In genomic region chr20:58851221-58851968, GRCh38 we compare ENCODE assay signal across 9 cellular contexts. TPM values are rescaled to one million over a fixed set of nuclear protein-coding genes. Genes with fewer than 3 reads are reported as not detected.
DNase-seq lines count a peak whose midpoint lies in the region; TF ChIP-seq lines count a peak whose summit lies in the region.
"Had no signal": no experiment of that assay in that cellular context is flagged by ENCODE, and none has a peak within 500 bp of the region (broad histone marks: within the 10 kb centered on the region; RNA-seq: fewer than 3 reads in every experiment).

No MANE protein-coding gene starts in this region.

- H3K4me1 Mint-ChIP-seq in progenitor cell of endocrine pancreas (ENCODE audit: low read depth), result peaks cover 22% of the 10 kb centered on the region

- no peaks in the 10 kb centered on the region for H3F3A ChIP-seq in OCI-LY1 (ENCODE audit: insufficient read depth, low read length)

- no peaks in the 10 kb centered on the region for H4K20me1 ChIP-seq in OCI-LY1 (ENCODE audit: insufficient read depth, low read length)

- peak overlapping the region; percentile 39; the same call in 1 of the 2 replicates for H3K9ac ChIP-seq in OCI-LY1 (ENCODE audit: low read length)

- H3K4me2 ChIP-seq in OCI-LY1 (ENCODE audit: low read length), result peak overlapping the region; percentile 67

- H3K27ac ChIP-seq in OCI-LY1 (ENCODE audit: low read depth, low read length, poor library complexity, severe bottlenecking) (no peak overlapping the region), esophagus squamous epithelium (no peak overlapping the region)
- H3K27ac ChIP-seq: neutrophil had no signal

- WGBS in esophagus squamous epithelium, 2 donors, result 61 to 74% methylated on average over 27 to 31 of the region's 41 CpGs

- intact Hi-C loops in esophagus squamous epithelium (cut with DNase I), result no loop called here

- peaks cover 1% of the 10 kb centered on the region for H3K36me3 Mint-ChIP-seq in progenitor cell of endocrine pancreas (ENCODE audit: insufficient read depth)

- TF ChIP-seq POLR2A in esophagus squamous epithelium (IDR thresholded peaks at IDR 0.05), result no peak

- H3K4me1 ChIP-seq in OCI-LY1 (ENCODE audit: insufficient read depth, low read length, severe bottlenecking) (peaks cover 25% of the 10 kb centered on the region), esophagus squamous epithelium (peaks cover 0 to 51% (median 16%) of the 10 kb centered on the region in 3 donors)

- peak overlapping the region; percentile 76 for H3K4me3 ChIP-seq in OCI-LY1 (ENCODE audit: low read depth, low read length, poor library complexity, severe bottlenecking)
- H3K4me3 ChIP-seq in esophagus squamous epithelium, result peak overlapping the region; percentile 22 to 64 (median 50)

- TF ChIP-seq CTCF in GM10266 (IDR thresholded peaks at IDR 0.05; ENCODE audit: control insufficient read depth, insufficient read depth, low read depth, missing control alignments), result no peak
- no peak for TF ChIP-seq CTCF in OCI-LY1 (IDR thresholded peaks at IDR 0.05; ENCODE audit: low read length)
- TF ChIP-seq CTCF in esophagus squamous epithelium (IDR thresholded peaks at IDR 0.05), result no peak
- TF ChIP-seq CTCF in progenitor cell of endocrine pancreas (IDR thresholded peaks at IDR 0.05; ENCODE audit: unreplicated experiment), result no peak

- no peaks in the 10 kb centered on the region for H3K9me3 Mint-ChIP-seq in progenitor cell of endocrine pancreas (ENCODE audit: low read depth)

- no peaks in the 10 kb centered on the region for H3K9me2 ChIP-seq in OCI-LY1 (ENCODE audit: low read depth, low read length)

- no peaks in the 10 kb centered on the region for H3K27me3 ChIP-seq in OCI-LY1 (ENCODE audit: insufficient read depth, low read length)
- H3K27me3 ChIP-seq in esophagus squamous epithelium, result peaks cover 0 to 94% (median 1%) of the 10 kb centered on the region in 4 donors

- H3K36me3 ChIP-seq in OCI-LY1 (ENCODE audit: insufficient read depth, low read length) (no peaks in the 10 kb centered on the region), esophagus squamous epithelium (no peaks in the 10 kb centered on the region)
- H3K36me3 ChIP-seq: neutrophil had no signal

- H3K4me3 Mint-ChIP-seq in progenitor cell of endocrine pancreas (ENCODE audit: low read depth), result peak overlapping the region; percentile 92

- H2AFZ ChIP-seq in OCI-LY1 (ENCODE audit: low read length), result no peak overlapping the region

- no peaks in the 10 kb centered on the region for H3K79me2 ChIP-seq in OCI-LY1 (ENCODE audit: insufficient read depth, low read length)

- peak overlapping the region; percentile 85 for H3K27ac Mint-ChIP-seq in progenitor cell of endocrine pancreas

- peaks cover 62% of the 10 kb centered on the region for H3K27me3 Mint-ChIP-seq in progenitor cell of endocrine pancreas

- DNase-seq in GM10266 (ENCODE audit: extremely low spot score), result peak; percentile 30
- no peak for DNase-seq in esophagus squamous epithelium (lab: John Stamatoyannopoulos, UW)
- no peak for DNase-seq in progenitor cell of endocrine pancreas (ENCODE audit: low spot score, unreplicated experiment)
- no peak for DNase-seq in NCI-H446 (lab: John Stamatoyannopoulos, UW)
- DNase-seq in DMS79 treated with DMSO at 0.1 percent for 48 hours (lab: John Stamatoyannopoulos, UW), result no peak
- DNase-seq in MV-4-11 (lab: John Stamatoyannopoulos, UW), result no peak
- DNase-seq in stimulated activated CD4-positive, alpha-beta T cell treated with anti-CD3 and anti-CD28 coated beads, Interleukin-1b, Interleukin-23, amount 100 ng/mL, for 48 hours, result no peak

- H3K9me3 ChIP-seq in OCI-LY1 (ENCODE audit: low read length), result no peaks in the 10 kb centered on the region
- H3K9me3 ChIP-seq in esophagus squamous epithelium, result no peaks in the 10 kb centered on the region
- H3K9me3 ChIP-seq: neutrophil had no signal

RNA-seq across cellular contexts. Expression of gene GNAS-AS1, which starts 0.7 kb away (rescaled TPM):
- total RNA-seq in esophagus squamous epithelium (under 1 TPM in 3 of 4 donors, not detected in 1; 0.19 to 0.48 (median 0.34) TPM), progenitor cell of endocrine pancreas (4.3 and 4.4 TPM in 2 replicates)

RNA-seq across cellular contexts. Expression of gene GNAS, which starts 1.1 kb away (rescaled TPM):
- total RNA-seq in esophagus squamous epithelium (100 to 1,000 TPM; 334 to 513 (median 458) TPM), progenitor cell of endocrine pancreas (1,570 and 1,613 TPM in 2 replicates)
